12 cellular contexts compared by ENCODE assay signal in the genomic region with DNA sequence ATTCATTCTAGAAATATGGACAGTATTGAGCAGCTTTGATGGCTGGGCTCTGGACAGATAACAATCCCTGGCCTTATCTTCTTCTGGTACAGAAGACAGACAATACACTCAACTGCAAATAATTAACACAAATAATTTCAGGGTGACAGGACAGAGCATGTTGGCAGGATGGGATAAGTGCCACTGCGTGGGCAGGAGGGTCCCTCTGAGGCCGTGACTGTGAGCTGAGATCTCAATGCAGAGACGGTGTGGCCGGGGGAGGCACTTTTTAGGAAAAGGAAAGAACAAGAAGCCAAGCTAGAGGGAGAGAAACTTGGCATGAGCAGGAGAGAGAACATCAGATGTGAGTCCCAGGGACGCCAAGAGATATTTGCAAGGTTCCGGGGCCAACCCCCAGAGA. TPM values are rescaled to one million over a fixed set of nuclear protein-coding genes. Genes with fewer than 3 reads are reported as not detected.
A peak's percentile ranks its signal among the peaks of the same experiment; 100 is the strongest.
DNase-seq lines count a peak whose midpoint lies in the region; ATAC-seq, FAIRE-seq and TF ChIP-seq lines count a peak whose summit lies in the region.
"Had no signal": no experiment of that assay in that cellular context is flagged by ENCODE, and none has a peak within 500 bp of the region (broad histone marks: within the 10 kb centered on the region; RNA-seq: fewer than 3 reads in every experiment).

No MANE protein-coding gene starts in this region.

- no peaks in the 10 kb centered on the region for H3K9me3 Mint-ChIP-seq in activated CD4-positive, alpha-beta T cell treated with anti-CD3 and anti-CD28 coated beads, Interleukin-2, amount 10 ng/mL, durations not matched to agents 24 days and 14 days
- no peaks in the 10 kb centered on the region for H3K9me3 Mint-ChIP-seq in activated CD4-positive, alpha-beta T cell treated with anti-CD3 and anti-CD28 coated beads for 36 hours (ENCODE audit: low read depth)
- no peaks in the 10 kb centered on the region for H3K9me3 Mint-ChIP-seq in stimulated activated memory B cell treated with anti-CD40 and anti-IgM and Interleukin-4, amounts not matched to agents 10 μg/mL and 1 μg/mL and 100 μg/mL, for 72 hours

- H3K27ac Mint-ChIP-seq in activated CD4-positive, alpha-beta T cell treated with anti-CD3 and anti-CD28 coated beads, Interleukin-2, amount 10 ng/mL, durations not matched to agents 24 days and 14 days = peak overlapping the region; percentile 75
- no peak overlapping the region for H3K27ac Mint-ChIP-seq in activated CD4-positive, alpha-beta T cell treated with anti-CD3 and anti-CD28 coated beads for 36 hours
- peak overlapping the region; percentile 47 for H3K27ac Mint-ChIP-seq in stimulated activated memory B cell treated with anti-CD40 and anti-IgM and Interleukin-4, amounts not matched to agents 10 μg/mL and 1 μg/mL and 100 μg/mL, for 72 hours

- peaks cover 1% of the 10 kb centered on the region for H3K79me2 ChIP-seq in endothelial cell of umbilical vein (ENCODE audit: control insufficient read depth, insufficient read depth, low read length)

- H3K9me3 ChIP-seq in endothelial cell of umbilical vein (replicated peaks; ENCODE audit: control insufficient read depth, insufficient read depth, low read length) = no peaks in the 10 kb centered on the region
- H3K9me3 ChIP-seq: testis had no signal

- intact Hi-C loops in activated CD4-positive, alpha-beta T cell treated with anti-CD3 and anti-CD28 coated beads, Interleukin-2, amount 10 ng/mL, durations not matched to agents 24 days and 14 days (cut with micrococcal nuclease) = no loop called here
- intact Hi-C loops in activated CD4-positive, alpha-beta T cell treated with anti-CD3 and anti-CD28 coated beads for 36 hours (cut with DNase I, micrococcal nuclease) = no loop called here
- intact Hi-C loops in endothelial cell of umbilical vein (cut with micrococcal nuclease) = no loop called here

- no TSS peak for BruUV-seq in endothelial cell of umbilical vein (replicated peaks; lab: Mats Ljungman, UMichigan)

- no peaks in the 10 kb centered on the region for H3K27me3 ChIP-seq in endothelial cell of umbilical vein (ENCODE audit: control insufficient read depth in 2 of 2, insufficient read depth in 2 of 2, low read length in 2 of 2)
- H3K27me3 ChIP-seq: testis had no signal

- peaks cover 61% of the 10 kb centered on the region for H3K4me1 Mint-ChIP-seq in activated CD4-positive, alpha-beta T cell treated with anti-CD3 and anti-CD28 coated beads, Interleukin-2, amount 10 ng/mL, durations not matched to agents 24 days and 14 days
- H3K4me1 Mint-ChIP-seq in activated CD4-positive, alpha-beta T cell treated with anti-CD3 and anti-CD28 coated beads for 36 hours = peaks cover 72% of the 10 kb centered on the region
- H3K4me1 Mint-ChIP-seq in stimulated activated memory B cell treated with anti-CD40 and anti-IgM and Interleukin-4, amounts not matched to agents 10 μg/mL and 1 μg/mL and 100 μg/mL, for 72 hours = peaks cover 92% of the 10 kb centered on the region

- H3K36me3 ChIP-seq in endothelial cell of umbilical vein (ENCODE audit: control insufficient read depth in 2 of 2, extremely low read depth in 1 of 2, insufficient read depth in 2 of 2, low read length in 2 of 2) = no peaks in the 10 kb centered on the region

- H3K36me3 Mint-ChIP-seq in activated CD4-positive, alpha-beta T cell treated with anti-CD3 and anti-CD28 coated beads, Interleukin-2, amount 10 ng/mL, durations not matched to agents 24 days and 14 days (ENCODE audit: low read depth) = peaks cover 38% of the 10 kb centered on the region
- peaks cover 36% of the 10 kb centered on the region for H3K36me3 Mint-ChIP-seq in activated CD4-positive, alpha-beta T cell treated with anti-CD3 and anti-CD28 coated beads for 36 hours (ENCODE audit: low read depth)
- peaks cover 40% of the 10 kb centered on the region for H3K36me3 Mint-ChIP-seq in stimulated activated memory B cell treated with anti-CD40 and anti-IgM and Interleukin-4, amounts not matched to agents 10 μg/mL and 1 μg/mL and 100 μg/mL, for 72 hours

- DNase-seq in activated CD4-positive, alpha-beta T cell treated with anti-CD3 and anti-CD28 coated beads, Interleukin-2, amount 10 ng/mL, durations not matched to agents 24 days and 14 days = no peak
- DNase-seq in activated CD4-positive, alpha-beta T cell treated with anti-CD3 and anti-CD28 coated beads for 36 hours = no peak
- no peak for DNase-seq in RWPE1 (ENCODE audit: low spot score)
- DNase-seq in endothelial cell of umbilical vein (ENCODE audit: low read depth, low spot score) = no peak
- DNase-seq in MV-4-11 (lab: John Stamatoyannopoulos, UW) = no peak
- DNase-seq in epidermal melanocyte (ENCODE audit: insufficient read length, low spot score) = no peak
- DNase-seq: mesendoderm, NCI-H1417, testis had no signal

- H3K9me1 ChIP-seq in endothelial cell of umbilical vein (replicated peaks; ENCODE audit: control insufficient read depth, extremely low read depth, insufficient read depth, low read length) = no peaks in the 10 kb centered on the region

- peaks cover 28% of the 10 kb centered on the region for H3K4me1 ChIP-seq in endothelial cell of umbilical vein (ENCODE audit: control insufficient read depth, extremely low read depth, insufficient read depth, low read length)

- no peak overlapping the region for H3K9ac ChIP-seq in endothelial cell of umbilical vein (replicated peaks; ENCODE audit: extremely low read depth, insufficient read depth, low read length)

- no peak overlapping the region for H3K4me3 Mint-ChIP-seq in activated CD4-positive, alpha-beta T cell treated with anti-CD3 and anti-CD28 coated beads, Interleukin-2, amount 10 ng/mL, durations not matched to agents 24 days and 14 days
- H3K4me3 Mint-ChIP-seq in activated CD4-positive, alpha-beta T cell treated with anti-CD3 and anti-CD28 coated beads for 36 hours = no peak overlapping the region
- no peak overlapping the region for H3K4me3 Mint-ChIP-seq in stimulated activated memory B cell treated with anti-CD40 and anti-IgM and Interleukin-4, amounts not matched to agents 10 μg/mL and 1 μg/mL and 100 μg/mL, for 72 hours

- peak overlapping the region; percentile 94 for H3K27ac ChIP-seq in RWPE1
- H3K27ac ChIP-seq in endothelial cell of umbilical vein (ENCODE audit: insufficient read depth, low read depth, low read length) = peak overlapping the region; percentile 88

- no peak for FAIRE-seq in endothelial cell of umbilical vein (lab: Jason Lieb, UNC)
- FAIRE-seq: A204.1 had no signal

- H2AFZ ChIP-seq in endothelial cell of umbilical vein (ENCODE audit: low read depth, low read length) = no peak overlapping the region

- CTCF ChIA-PET in activated CD4-positive, alpha-beta T cell treated with anti-CD3 and anti-CD28 coated beads for 36 hours (lab: Charles Lee) = interaction anchor here (1.0 to 1.3 kb wide), 4 partner anchors 12 to 66 kb away, joined by 3 to 5 read pairs (median 3); no protein-coding TSS in a partner anchor
- CTCF ChIA-PET in RWPE1 (lab: Yijun Ruan, JAX) = interaction anchor here (0.6 kb wide), 1 partner anchor 24 kb away, joined by 3 read pairs; no protein-coding TSS in a partner anchor
- CTCF ChIA-PET in endothelial cell of umbilical vein (lab: Charles Lee) = interaction anchor here (1.0 to 2.8 kb wide), 6 partner anchors 10 to 66 kb away, joined by 3 to 23 read pairs (median 5); no protein-coding TSS in a partner anchor

- no peak for TF ChIP-seq POLR2A in endothelial cell of umbilical vein (IDR thresholded peaks at IDR 0.05; ENCODE audit: low read depth, low read length)

- POLR2A ChIA-PET in activated CD4-positive, alpha-beta T cell treated with anti-CD3 and anti-CD28 coated beads for 36 hours (lab: Charles Lee) = interaction anchor here (0.7 kb wide), 1 partner anchor 28 kb away, joined by 3 read pairs; no protein-coding TSS in a partner anchor
- POLR2A ChIA-PET in RWPE1 (lab: Yijun Ruan, JAX; ENCODE audit: low non-redundant PET) (no interaction called here), endothelial cell of umbilical vein (lab: Charles Lee) (interaction anchor here (0.7 kb wide), 1 partner anchor 10 kb away, joined by 4 read pairs; no protein-coding TSS in a partner anchor)

- no peak for ATAC-seq in activated CD4-positive, alpha-beta T cell treated with anti-CD3 and anti-CD28 coated beads for 36 hours
- ATAC-seq in stimulated activated memory B cell treated with anti-CD40 and anti-IgM and Interleukin-4, amounts not matched to agents 10 μg/mL and 1 μg/mL and 100 μg/mL, for 72 hours = no peak
- no peak for ATAC-seq in HG02763 (IDR thresholded peaks at IDR 0.05; ENCODE audit: unreplicated experiment)

- dilution Hi-C loops in endothelial cell of umbilical vein (cut with MboI; ENCODE audit: extremely low pct_ligation_motif_present, low sequenced_read_pairs) = no loop called here

- no peak overlapping the region for H3K4me2 ChIP-seq in endothelial cell of umbilical vein (ENCODE audit: insufficient read depth, low read length)

- H3K4me3 ChIP-seq in endothelial cell of umbilical vein (replicated peaks in 1 of 3; ENCODE audit: insufficient read depth in 1 of 3, low read depth in 1 of 3, low read length in 3 of 3) = no peak overlapping the region
- H3K4me3 ChIP-seq: testis had no signal

- H3K27me3 Mint-ChIP-seq in activated CD4-positive, alpha-beta T cell treated with anti-CD3 and anti-CD28 coated beads, Interleukin-2, amount 10 ng/mL, durations not matched to agents 24 days and 14 days = no peaks in the 10 kb centered on the region
- H3K27me3 Mint-ChIP-seq in activated CD4-positive, alpha-beta T cell treated with anti-CD3 and anti-CD28 coated beads for 36 hours = no peaks in the 10 kb centered on the region
- no peaks in the 10 kb centered on the region for H3K27me3 Mint-ChIP-seq in stimulated activated memory B cell treated with anti-CD40 and anti-IgM and Interleukin-4, amounts not matched to agents 10 μg/mL and 1 μg/mL and 100 μg/mL, for 72 hours

- H4K20me1 ChIP-seq in endothelial cell of umbilical vein (replicated peaks; ENCODE audit: control insufficient read depth, extremely low read depth, insufficient read depth, low read length) = no peaks in the 10 kb centered on the region

- TF ChIP-seq CTCF in RWPE1 (conservative IDR thresholded peaks at IDR 0.05; ENCODE audit: low read depth) = no peak
- no peak for TF ChIP-seq CTCF in endothelial cell of umbilical vein (IDR thresholded peaks at IDR 0.05; ENCODE audit: extremely low read depth in 1 of 2, insufficient read depth in 1 of 2, low read depth in 1 of 2, low read length in 2 of 2)

RNA-seq across cellular contexts. Expression of gene SYNE3, which starts 8.1 kb away (rescaled TPM):
- total RNA-seq in activated CD4-positive, alpha-beta T cell treated with anti-CD3 and anti-CD28 coated beads, Interleukin-2, amount 10 ng/mL, durations not matched to agents 24 days and 14 days = 45.2 and 46.3 TPM in 2 replicates
- 10 to 100 TPM; 27.3 to 34.2 TPM for total RNA-seq in activated CD4-positive, alpha-beta T cell treated with anti-CD3 and anti-CD28 coated beads for 36 hours
- total RNA-seq in endothelial cell of umbilical vein = 18.8 and 19.1 TPM in 2 replicates
- 2.6 and 3.0 TPM in 2 replicates for polyA plus RNA-seq in endothelial cell of umbilical vein
- polyA plus RNA-seq in endothelial cell of umbilical vein (2011; cell fraction: cytosol; rRNA removed) = 2.8 and 3.1 TPM in 2 replicates
- polyA plus RNA-seq in endothelial cell of umbilical vein (2011; cell fraction: nucleus; rRNA removed) = 11.8 and 12.8 TPM in 2 replicates
- 2.7 and 3.3 TPM in 2 replicates for polyA plus RNA-seq in endothelial cell of umbilical vein (2012)
- polyA minus RNA-seq in endothelial cell of umbilical vein = 8.7 and 9.0 TPM in 2 replicates
- polyA minus RNA-seq in endothelial cell of umbilical vein (2011; cell fraction: cytosol; rRNA and poly(A)+ RNA removed) = 0.20 TPM
- 11.5 and 12.4 TPM in 2 replicates for polyA minus RNA-seq in endothelial cell of umbilical vein (2011; cell fraction: nucleus; rRNA and poly(A)+ RNA removed)

RNA-seq across cellular contexts. Expression of gene GLRX5, which starts 26.5 kb away (rescaled TPM):
- 43.7 and 45.6 TPM in 2 replicates for total RNA-seq in activated CD4-positive, alpha-beta T cell treated with anti-CD3 and anti-CD28 coated beads, Interleukin-2, amount 10 ng/mL, durations not matched to agents 24 days and 14 days
- 10 to 100 TPM; 37.9 to 44.1 TPM for total RNA-seq in activated CD4-positive, alpha-beta T cell treated with anti-CD3 and anti-CD28 coated beads for 36 hours
- total RNA-seq in endothelial cell of umbilical vein = 50.9 and 52.0 TPM in 2 replicates
- polyA plus RNA-seq in endothelial cell of umbilical vein = 27.1 and 42.6 TPM in 2 replicates
- 38.9 and 47.8 TPM in 2 replicates for polyA plus RNA-seq in endothelial cell of umbilical vein (2011; cell fraction: cytosol; rRNA removed)
- polyA plus RNA-seq in endothelial cell of umbilical vein (2011; cell fraction: nucleus; rRNA removed) = 13.7 and 18.6 TPM in 2 replicates
- polyA plus RNA-seq in endothelial cell of umbilical vein (2012) = 40.2 and 60.5 TPM in 2 replicates
- 12.5 and 16.9 TPM in 2 replicates for polyA minus RNA-seq in endothelial cell of umbilical vein
- polyA minus RNA-seq in endothelial cell of umbilical vein (2011; cell fraction: cytosol; rRNA and poly(A)+ RNA removed) = 22.4 TPM
- polyA minus RNA-seq in endothelial cell of umbilical vein (2011; cell fraction: nucleus; rRNA and poly(A)+ RNA removed) = 4.7 and 9.0 TPM in 2 replicates
